In the genomic region with DNA sequence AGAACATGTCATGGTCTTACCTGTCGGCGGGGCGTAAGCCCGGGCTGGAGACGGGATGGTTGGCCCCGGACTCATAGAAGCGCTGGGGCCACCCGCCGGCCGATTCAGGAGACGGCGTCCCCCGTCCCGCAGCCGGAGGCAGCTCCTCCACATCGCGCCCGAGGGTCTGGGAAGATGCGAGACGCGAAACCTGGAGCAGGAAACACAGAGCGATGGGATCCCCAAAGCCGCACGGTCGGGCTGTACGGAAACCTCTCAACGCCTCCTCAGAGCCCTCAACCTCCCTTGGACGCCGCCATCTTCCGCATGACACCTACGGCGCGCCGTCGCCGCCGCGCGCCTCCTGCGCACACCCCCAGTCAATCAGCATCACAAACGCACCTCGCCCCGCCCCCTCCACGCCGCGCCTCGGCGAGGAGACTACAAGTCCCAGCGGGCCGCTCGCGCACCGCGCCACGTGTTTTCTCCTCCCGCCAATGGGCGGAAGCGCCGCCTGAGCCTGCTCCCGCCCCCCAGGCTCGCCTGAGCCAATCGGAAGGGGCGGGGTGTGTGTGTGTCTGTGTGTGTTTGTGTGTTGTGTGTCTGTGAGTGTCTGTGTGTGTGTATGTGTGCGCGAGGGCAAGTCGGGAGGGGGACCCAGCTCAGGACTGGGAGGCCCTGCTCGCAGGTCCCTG, we compare ENCODE assay signal across 8 cellular contexts. TPM values are rescaled to one million over a fixed set of nuclear protein-coding genes. Genes with fewer than 3 reads are reported as not detected.
DNase-seq lines count a peak whose midpoint lies in the region; ATAC-seq and TF ChIP-seq lines count a peak whose summit lies in the region.

A gene (minus strand): TSS at position 308 of the 674 bp plus-strand sequence. CDS start 155 bp downstream, at position 153.
A gene (plus strand): TSS at position 548 of the 674 bp plus-strand sequence. CDS start 57 bp downstream, at position 605.

- H3K36me3 ChIP-seq in smooth muscle cell (ENCODE audit: low read depth): no peaks in the 10 kb centered on the region

- peak within 1 kb of the TSS; percentile 95 for H3K4me2 ChIP-seq in smooth muscle cell

- H3K4me3 ChIP-seq in AG09309 (ENCODE audit: control insufficient read depth, low read depth, low read length) (peak within 1 kb of the TSS; percentile 80), cardiac fibroblast (replicated peaks in 1 of 2; ENCODE audit: low read depth in 2 of 2, low read length in 2 of 2) (peak within 1 kb of the TSS; percentile 92 to 94), smooth muscle cell (peak within 1 kb of the TSS; percentile 84)

- CTCF ChIA-PET in WTC11 (lab: Charles Lee): interaction anchor here (1.1 kb wide), 1 partner anchor 34 kb away, joined by 3 read pairs; no protein-coding TSS in a partner anchor

- 1% methylated on average over 62 of the region's 67 CpGs for WGBS in smooth muscle cell (ENCODE audit: low lambda C conversion rate)

- H3K4me3 Mint-ChIP-seq in WTC11: peak within 1 kb of the TSS; percentile 94

- H2AFZ ChIP-seq in smooth muscle cell (ENCODE audit: low read depth): peak within 1 kb of the TSS; percentile 97

- no peaks in the 10 kb centered on the region for H3K9me3 Mint-ChIP-seq in WTC11

- H3K4me1 ChIP-seq in smooth muscle cell (ENCODE audit: low read depth): peaks cover 14% of the 10 kb centered on the region

- POLR2A ChIA-PET in WTC11 (lab: Charles Lee): no interaction called here

- no peaks in the 10 kb centered on the region for H3K9me3 ChIP-seq in smooth muscle cell (replicated peaks; ENCODE audit: low read depth)

- peaks cover 58% of the 10 kb centered on the region for H3K79me2 ChIP-seq in smooth muscle cell (ENCODE audit: low read depth)

- H3K36me3 Mint-ChIP-seq in WTC11: no peaks in the 10 kb centered on the region

- DNase-seq in AG09309 (ENCODE audit: low read depth) (peak; percentile 93), NCI-H2227 treated with DMSO at 0.1 percent for 48 hours (lab: John Stamatoyannopoulos, UW) (peak; percentile 97), WTC11 (ENCODE audit: low spot score) (peak; percentile 100), cardiac fibroblast (ENCODE audit: low read depth in 2 of 2) (peak; percentile 99), iPS-NIHi7 (ENCODE audit: extremely low spot score) (peak; percentile 99), smooth muscle cell (lab: John Stamatoyannopoulos, UW; ENCODE audit: unreplicated experiment) (peak; percentile 96)

- H4K20me1 ChIP-seq in smooth muscle cell (ENCODE audit: low read depth): peaks cover 16% of the 10 kb centered on the region

- ATAC-seq in GM18909 (IDR thresholded peaks at IDR 0.05; ENCODE audit: poor library complexity, unreplicated experiment) (peak; percentile 87), HG03159 (IDR thresholded peaks at IDR 0.05; ENCODE audit: unreplicated experiment) (peak; percentile 88), WTC11 (peak; percentile 91)

- peak within 1 kb of the TSS; percentile 81 for H3K9ac ChIP-seq in smooth muscle cell (ENCODE audit: low read depth)

- H3K27me3 ChIP-seq in smooth muscle cell (ENCODE audit: low read depth): no peaks in the 10 kb centered on the region

- TF ChIP-seq CTCF in AG09309 (IDR thresholded peaks at IDR 0.05; ENCODE audit: control insufficient read depth, insufficient read depth, low read depth, low read length, missing control alignments): no peak
- no peak for TF ChIP-seq CTCF in WTC11 (IDR thresholded peaks at IDR 0.05)
- TF ChIP-seq CTCF in cardiac fibroblast (IDR thresholded peaks at IDR 0.05; ENCODE audit: low read depth, low read length): peak; percentile 15
- no peak for TF ChIP-seq CTCF in smooth muscle cell (IDR thresholded peaks at IDR 0.05; ENCODE audit: borderline replicate concordance, insufficient read depth, poor library complexity, severe bottlenecking)

- H3K27ac Mint-ChIP-seq in WTC11: peak within 1 kb of the TSS; percentile 73

- no peaks in the 10 kb centered on the region; the same call in 1 of the 2 replicates for H3K27me3 Mint-ChIP-seq in WTC11 (ENCODE audit: low read depth)

- no peaks in the 10 kb centered on the region for H3F3A ChIP-seq in smooth muscle cell (ENCODE audit: low read depth)

- H3K27ac ChIP-seq in smooth muscle cell (ENCODE audit: low read depth): peak within 1 kb of the TSS; percentile 30

- H3K4me1 Mint-ChIP-seq in WTC11: peaks cover 29% of the 10 kb centered on the region

TF ChIP-seq in WTC11, 78 proteins besides CTCF, POLR2A, EP300 and RAD21 (continues in another document):
- TF ChIP-seq FOXJ3 (CRISPR knock-in tag; IDR thresholded peaks at IDR 0.05; ENCODE audit: borderline replicate concordance): no peak
- TF ChIP-seq, protein P1, sequence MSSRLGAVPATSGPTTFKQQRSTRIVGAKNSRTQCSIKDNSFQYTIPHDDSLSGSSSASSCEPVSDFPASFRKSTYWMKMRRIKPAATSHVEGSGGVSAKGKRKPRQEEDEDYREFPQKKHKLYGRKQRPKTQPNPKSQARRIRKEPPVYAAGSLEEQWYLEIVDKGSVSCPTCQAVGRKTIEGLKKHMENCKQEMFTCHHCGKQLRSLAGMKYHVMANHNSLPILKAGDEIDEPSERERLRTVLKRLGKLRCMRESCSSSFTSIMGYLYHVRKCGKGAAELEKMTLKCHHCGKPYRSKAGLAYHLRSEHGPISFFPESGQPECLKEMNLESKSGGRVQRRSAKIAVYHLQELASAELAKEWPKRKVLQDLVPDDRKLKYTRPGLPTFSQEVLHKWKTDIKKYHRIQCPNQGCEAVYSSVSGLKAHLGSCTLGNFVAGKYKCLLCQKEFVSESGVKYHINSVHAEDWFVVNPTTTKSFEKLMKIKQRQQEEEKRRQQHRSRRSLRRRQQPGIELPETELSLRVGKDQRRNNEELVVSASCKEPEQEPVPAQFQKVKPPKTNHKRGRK (CRISPR knock-in tag; IDR thresholded peaks at IDR 0.05; ENCODE audit: borderline replicate concordance): no peak
- no peak for TF ChIP-seq GRHL2 (CRISPR knock-in tag; IDR thresholded peaks at IDR 0.05; ENCODE audit: insufficient replicate concordance, severe bottlenecking)
- TF ChIP-seq, protein P2, sequence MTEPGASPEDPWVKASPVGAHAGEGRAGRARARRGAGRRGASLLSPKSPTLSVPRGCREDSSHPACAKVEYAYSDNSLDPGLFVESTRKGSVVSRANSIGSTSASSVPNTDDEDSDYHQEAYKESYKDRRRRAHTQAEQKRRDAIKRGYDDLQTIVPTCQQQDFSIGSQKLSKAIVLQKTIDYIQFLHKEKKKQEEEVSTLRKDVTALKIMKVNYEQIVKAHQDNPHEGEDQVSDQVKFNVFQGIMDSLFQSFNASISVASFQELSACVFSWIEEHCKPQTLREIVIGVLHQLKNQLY (CRISPR knock-in tag; IDR thresholded peaks at IDR 0.05): no peak
- TF ChIP-seq JAZF1 (CRISPR knock-in tag; IDR thresholded peaks at IDR 0.05): no peak
- TF ChIP-seq OVOL2 (CRISPR knock-in tag; IDR thresholded peaks at IDR 0.05; ENCODE audit: borderline replicate concordance): no peak
- TF ChIP-seq MYBL2 (CRISPR knock-in tag; IDR thresholded peaks at IDR 0.05): 0 out of 2 replicates have a peak, but pooled peaks have one; percentile 62
- TF ChIP-seq EMX1 (CRISPR knock-in tag; IDR thresholded peaks at IDR 0.05): no peak
- TF ChIP-seq ZNF138 (CRISPR knock-in tag; conservative IDR thresholded peaks at IDR 0.05): no peak
- TF ChIP-seq, protein P3, sequence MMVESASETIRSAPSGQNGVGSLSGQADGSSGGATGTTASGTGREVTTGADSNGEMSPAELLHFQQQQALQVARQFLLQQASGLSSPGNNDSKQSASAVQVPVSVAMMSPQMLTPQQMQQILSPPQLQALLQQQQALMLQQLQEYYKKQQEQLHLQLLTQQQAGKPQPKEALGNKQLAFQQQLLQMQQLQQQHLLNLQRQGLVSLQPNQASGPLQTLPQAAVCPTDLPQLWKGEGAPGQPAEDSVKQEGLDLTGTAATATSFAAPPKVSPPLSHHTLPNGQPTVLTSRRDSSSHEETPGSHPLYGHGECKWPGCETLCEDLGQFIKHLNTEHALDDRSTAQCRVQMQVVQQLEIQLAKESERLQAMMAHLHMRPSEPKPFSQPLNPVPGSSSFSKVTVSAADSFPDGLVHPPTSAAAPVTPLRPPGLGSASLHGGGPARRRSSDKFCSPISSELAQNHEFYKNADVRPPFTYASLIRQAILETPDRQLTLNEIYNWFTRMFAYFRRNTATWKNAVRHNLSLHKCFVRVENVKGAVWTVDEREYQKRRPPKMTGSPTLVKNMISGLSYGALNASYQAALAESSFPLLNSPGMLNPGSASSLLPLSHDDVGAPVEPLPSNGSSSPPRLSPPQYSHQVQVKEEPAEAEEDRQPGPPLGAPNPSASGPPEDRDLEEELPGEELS (CRISPR knock-in tag; IDR thresholded peaks at IDR 0.05): no peak
- TF ChIP-seq JUN (CRISPR knock-in tag; IDR thresholded peaks at IDR 0.05): no peak
- no peak for TF ChIP-seq NFATC4 (CRISPR knock-in tag; IDR thresholded peaks at IDR 0.05)
- TF ChIP-seq ZNF671 (CRISPR knock-in tag; IDR thresholded peaks at IDR 0.05): no peak
- TF ChIP-seq, protein P4, sequence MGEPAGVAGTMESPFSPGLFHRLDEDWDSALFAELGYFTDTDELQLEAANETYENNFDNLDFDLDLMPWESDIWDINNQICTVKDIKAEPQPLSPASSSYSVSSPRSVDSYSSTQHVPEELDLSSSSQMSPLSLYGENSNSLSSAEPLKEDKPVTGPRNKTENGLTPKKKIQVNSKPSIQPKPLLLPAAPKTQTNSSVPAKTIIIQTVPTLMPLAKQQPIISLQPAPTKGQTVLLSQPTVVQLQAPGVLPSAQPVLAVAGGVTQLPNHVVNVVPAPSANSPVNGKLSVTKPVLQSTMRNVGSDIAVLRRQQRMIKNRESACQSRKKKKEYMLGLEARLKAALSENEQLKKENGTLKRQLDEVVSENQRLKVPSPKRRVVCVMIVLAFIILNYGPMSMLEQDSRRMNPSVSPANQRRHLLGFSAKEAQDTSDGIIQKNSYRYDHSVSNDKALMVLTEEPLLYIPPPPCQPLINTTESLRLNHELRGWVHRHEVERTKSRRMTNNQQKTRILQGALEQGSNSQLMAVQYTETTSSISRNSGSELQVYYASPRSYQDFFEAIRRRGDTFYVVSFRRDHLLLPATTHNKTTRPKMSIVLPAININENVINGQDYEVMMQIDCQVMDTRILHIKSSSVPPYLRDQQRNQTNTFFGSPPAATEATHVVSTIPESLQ (CRISPR knock-in tag; IDR thresholded peaks at IDR 0.05): no peak
- TF ChIP-seq, protein P5, sequence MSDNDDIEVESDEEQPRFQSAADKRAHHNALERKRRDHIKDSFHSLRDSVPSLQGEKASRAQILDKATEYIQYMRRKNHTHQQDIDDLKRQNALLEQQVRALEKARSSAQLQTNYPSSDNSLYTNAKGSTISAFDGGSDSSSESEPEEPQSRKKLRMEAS (CRISPR knock-in tag; IDR thresholded peaks at IDR 0.05): peak; percentile 83
- TF ChIP-seq FOXK1 (CRISPR knock-in tag; IDR thresholded peaks at IDR 0.05): peak; percentile 88

RNA-seq across cellular contexts. Expression of the first gene that starts in this region (rescaled TPM):
- total RNA-seq in WTC11 (2021) (32.2 to 36.8 TPM (median 33.5 TPM) in 3 replicates), smooth muscle cell (9.8 and 32.3 TPM in 2 replicates)
- polyA plus RNA-seq in smooth muscle cell: 31.0 and 51.9 TPM in 2 replicates

RNA-seq across cellular contexts. Expression of the second gene that starts in this region (rescaled TPM):
- total RNA-seq in WTC11 (2021) (15.4 to 16.0 TPM (median 15.7 TPM) in 3 replicates), smooth muscle cell (7.7 and 8.4 TPM in 2 replicates)
- 6.1 and 7.5 TPM in 2 replicates for polyA plus RNA-seq in smooth muscle cell

Comparison
In these comparisons a context has a peak if more than half of its experiments do, and no peak if none do; other contexts are left out.
1. Peak in every context shown above with its lines: DNase-seq, ATAC-seq, H3K4me3 ChIP-seq and H3K27ac ChIP-seq.